14 cellular contexts compared by ENCODE assay signal in the genomic region with DNA sequence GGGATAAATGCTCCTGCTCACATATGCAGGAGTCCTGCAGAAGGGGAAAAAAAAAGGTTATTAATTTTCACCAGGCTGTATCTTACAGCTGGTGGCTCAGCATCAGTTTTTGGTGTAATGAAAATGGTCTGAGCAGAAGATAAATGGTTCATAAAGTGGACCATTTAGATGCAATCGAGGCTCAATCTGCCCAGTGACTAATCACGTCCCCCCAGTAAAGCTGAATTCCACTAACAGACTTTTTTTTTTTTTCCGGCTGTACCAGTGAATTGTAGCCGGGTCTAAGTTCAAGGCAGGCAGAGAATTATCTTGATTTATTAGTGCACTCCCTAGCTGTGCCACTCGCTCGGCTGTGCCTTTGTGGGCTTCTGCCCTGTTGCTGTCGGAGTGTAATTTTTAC.
DNase-seq lines count a peak whose midpoint lies in the region; ATAC-seq and TF ChIP-seq lines count a peak whose summit lies in the region.
"Had no signal": no experiment of that assay in that cellular context is flagged by ENCODE, and none has a peak within 500 bp of the region (broad histone marks: within the 10 kb centered on the region; RNA-seq: fewer than 3 reads in every experiment).

No MANE protein-coding gene starts in this region.

- H3K4me3 ChIP-seq in neuronal stem cell (ENCODE audit: low read length in 2 of 2) = no peak overlapping the region

- no peaks in the 10 kb centered on the region for H3K36me3 ChIP-seq in neuronal stem cell (replicated peaks in 1 of 2; ENCODE audit: control insufficient read depth in 2 of 2, insufficient read depth in 2 of 2, low read length in 2 of 2)

- no peak overlapping the region for H4K8ac ChIP-seq in neuronal stem cell (ENCODE audit: low read depth, low read length)

- no peaks in the 10 kb centered on the region for H3K27me3 ChIP-seq in neuronal stem cell (ENCODE audit: control insufficient read depth in 3 of 3, insufficient read depth in 3 of 3, low read depth in 1 of 3, low read length in 3 of 3)

- H2BK15ac ChIP-seq in neuronal stem cell (ENCODE audit: low read length) = no peak overlapping the region

- DNase-seq in HEK293T (ENCODE audit: extremely low spot score) (no peak), nephron progenitor cell (peak; percentile 46), neuronal stem cell (ENCODE audit: low spot score) (no peak), GM13977 (ENCODE audit: low spot score) (no peak), type B pancreatic cell (ENCODE audit: extremely low spot score, unreplicated experiment) (no peak)
- no peak for DNase-seq in stimulated activated CD4-positive, alpha-beta T cell treated with anti-CD3 and anti-CD28 coated beads, Interleukin-2, amount 100 ng/mL, for 24 hours
- DNase-seq: Caco-2; CD4-positive, alpha-beta T cell; GOT3; H7 had no signal

- no peak overlapping the region for H2BK12ac ChIP-seq in neuronal stem cell (ENCODE audit: low read length)

- H2BK120ac ChIP-seq in neuronal stem cell (ENCODE audit: low read depth, low read length) = no peak overlapping the region

- no peak for ATAC-seq in HG03196 (IDR thresholded peaks at IDR 0.05; ENCODE audit: unreplicated experiment)
- ATAC-seq: HCT116 had no signal

- no peak overlapping the region for H3K9ac ChIP-seq in neuronal stem cell (ENCODE audit: low read depth, low read length, poor library complexity)

- CTCF ChIA-PET in HEK293T (lab: Yijun Ruan, JAX) = interaction anchor here (0.6 to 0.7 kb wide), 2 partner anchors 9 to 167 kb away, joined by 5 read pairs; no protein-coding TSS in a partner anchor

- no peak overlapping the region for H2BK5ac ChIP-seq in neuronal stem cell (ENCODE audit: low read length)

- H3K4me2 ChIP-seq in neuronal stem cell (ENCODE audit: insufficient read depth, low read length, poor library complexity, severe bottlenecking) = no peak overlapping the region

- H2AK5ac ChIP-seq in neuronal stem cell (ENCODE audit: low read depth, low read length) = no peak overlapping the region

- H3K18ac ChIP-seq in neuronal stem cell (ENCODE audit: low read length) = no peak overlapping the region

- H3K27ac Mint-ChIP-seq in brain (peak overlapping the region in 2 of 5 experiments; percentile 79 to 90), nephron progenitor cell (no peak overlapping the region), type B pancreatic cell (no peak overlapping the region)
- H3K27ac Mint-ChIP-seq: CD4-positive, alpha-beta T cell had no signal

- no CpG with 5 or more reads among the region's 7 CpGs for WGBS in neuronal stem cell (ENCODE audit: extremely low coverage in 2 of 2, insufficient read length in 2 of 2, insufficient replicate concordance in 1 of 2), 2 donors

- H3K4me3 Mint-ChIP-seq in brain (peak overlapping the region; percentile 4 to 58 (median 32)), nephron progenitor cell (peak overlapping the region; percentile 1), type B pancreatic cell (no peak overlapping the region)
- H3K4me3 Mint-ChIP-seq: CD4-positive, alpha-beta T cell had no signal

- POLR2A ChIA-PET in HEK293T (lab: Yijun Ruan, JAX) = no interaction called here

- H2AFZ ChIP-seq in neuronal stem cell (ENCODE audit: low read length) = peak overlapping the region; percentile 63

- H3K27me3 Mint-ChIP-seq in brain = peaks cover 3% of the 10 kb centered on the region
- H3K27me3 Mint-ChIP-seq in nephron progenitor cell (ENCODE audit: low read depth, poor library complexity) = peaks cover 12% of the 10 kb centered on the region
- peaks cover 8% of the 10 kb centered on the region for H3K27me3 Mint-ChIP-seq in type B pancreatic cell
- H3K27me3 Mint-ChIP-seq: CD4-positive, alpha-beta T cell had no signal

- H3K4me1 ChIP-seq in neuronal stem cell (ENCODE audit: control insufficient read depth in 2 of 2, insufficient read depth in 1 of 2, low read depth in 1 of 2, low read length in 2 of 2) = peaks cover 2 to 14% of the 10 kb centered on the region in 2 donors
- H3K4me1 ChIP-seq: Caco-2 had no signal

- H3K4me1 Mint-ChIP-seq in brain = peaks cover 39% of the 10 kb centered on the region
- H3K4me1 Mint-ChIP-seq in nephron progenitor cell = peaks cover 68% of the 10 kb centered on the region
- H3K4me1 Mint-ChIP-seq in type B pancreatic cell (ENCODE audit: unreplicated experiment) = peaks cover 17% of the 10 kb centered on the region

- H3K4ac ChIP-seq in neuronal stem cell (ENCODE audit: low read length) = no peak overlapping the region

- H3K9me3 Mint-ChIP-seq in brain (peaks cover 0 to 6% (median 0%) of the 10 kb centered on the region in 5 experiments), nephron progenitor cell (peaks cover 4% of the 10 kb centered on the region), type B pancreatic cell (no peaks in the 10 kb centered on the region)
- H3K9me3 Mint-ChIP-seq: CD4-positive, alpha-beta T cell had no signal

- H3K27ac ChIP-seq in neuronal stem cell (replicated peaks; ENCODE audit: low read length) = no peak overlapping the region
- H3K27ac ChIP-seq: C4-2B had no signal

- H3K14ac ChIP-seq in neuronal stem cell (ENCODE audit: low read length) = no peak overlapping the region

- no peak for TF ChIP-seq CTCF in brain (conservative IDR thresholded peaks at IDR 0.05)
- TF ChIP-seq CTCF in nephron progenitor cell (IDR thresholded peaks at IDR 0.05) = no peak
- TF ChIP-seq CTCF in GM13977 (IDR thresholded peaks at IDR 0.05; ENCODE audit: extremely low read depth, insufficient read depth, missing control alignments) = no peak
- TF ChIP-seq CTCF in type B pancreatic cell (conservative IDR thresholded peaks at IDR 0.05) = no peak

- H3K23ac ChIP-seq in neuronal stem cell (ENCODE audit: low read depth, low read length, poor library complexity) = no peak overlapping the region

- H3K9me3 ChIP-seq in neuronal stem cell (replicated peaks in 1 of 2; ENCODE audit: control insufficient read depth in 2 of 2, insufficient read depth in 1 of 2, low read depth in 1 of 2, low read length in 2 of 2) = no peaks in the 10 kb centered on the region
- H3K9me3 ChIP-seq: Caco-2 had no signal

- H3K36me3 Mint-ChIP-seq in brain = no peaks in the 10 kb centered on the region
- no peaks in the 10 kb centered on the region for H3K36me3 Mint-ChIP-seq in nephron progenitor cell (ENCODE audit: low read depth)
- no peaks in the 10 kb centered on the region for H3K36me3 Mint-ChIP-seq in type B pancreatic cell

- in situ Hi-C loops in GM13977 (cut with MboI; ENCODE audit: low pct_unique_long_range_greater_than_20kb, low sequenced_read_pairs, unreplicated experiment) = no loop called here

- H4K91ac ChIP-seq in neuronal stem cell (ENCODE audit: low read depth, low read length, poor library complexity) = no peak overlapping the region

- no peaks in the 10 kb centered on the region for H3K79me1 ChIP-seq in neuronal stem cell (ENCODE audit: low read depth, low read length)

TF ChIP-seq in HEK293T, 16 proteins besides CTCF, POLR2A, EP300 and RAD21:
- TF ChIP-seq, protein P1, sequence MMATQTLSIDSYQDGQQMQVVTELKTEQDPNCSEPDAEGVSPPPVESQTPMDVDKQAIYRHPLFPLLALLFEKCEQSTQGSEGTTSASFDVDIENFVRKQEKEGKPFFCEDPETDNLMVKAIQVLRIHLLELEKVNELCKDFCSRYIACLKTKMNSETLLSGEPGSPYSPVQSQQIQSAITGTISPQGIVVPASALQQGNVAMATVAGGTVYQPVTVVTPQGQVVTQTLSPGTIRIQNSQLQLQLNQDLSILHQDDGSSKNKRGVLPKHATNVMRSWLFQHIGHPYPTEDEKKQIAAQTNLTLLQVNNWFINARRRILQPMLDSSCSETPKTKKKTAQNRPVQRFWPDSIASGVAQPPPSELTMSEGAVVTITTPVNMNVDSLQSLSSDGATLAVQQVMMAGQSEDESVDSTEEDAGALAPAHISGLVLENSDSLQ (IDR thresholded peaks at IDR 0.05) = peak; percentile 44
- TF ChIP-seq BHLHE40 (IDR thresholded peaks at IDR 0.05; ENCODE audit: borderline replicate concordance) (no peak), FOXK2 (IDR thresholded peaks at IDR 0.05) (no peak), NFRKB (IDR thresholded peaks at IDR 0.05) (no peak), L3MBTL2 (conservative IDR thresholded peaks at IDR 0.05) (no peak)
